8 cellular contexts compared by ENCODE assay signal in genomic region chr1:201689647-201690046, GRCh38.
"Had no signal": no experiment of that assay in that cellular context is flagged by ENCODE, and none has a peak within 500 bp of the region (broad histone marks: within the 10 kb centered on the region; RNA-seq: fewer than 3 reads in every experiment).

No MANE protein-coding gene starts in this region.

- H3K36me3 ChIP-seq: HAP-1 had no signal

- FAIRE-seq: HepG2 had no signal

- H3K9me3 ChIP-seq: HAP-1 had no signal

- ATAC-seq: GM23338, HCT116, HepG2 had no signal

- H3K4me1 ChIP-seq: HAP-1 had no signal

- H3K4me3 ChIP-seq: GM23338, HAP-1 had no signal

- H2AFZ ChIP-seq: GM23338 had no signal

- DNase-seq: H7, HFFc6, KG1 had no signal

- H3K4me2 ChIP-seq: GM23338 had no signal

- H3K27ac ChIP-seq: HL-60 had no signal
